Comparison of ENCODE assay signal across 7 cellular contexts in genomic region chr10:116612107-116612506, GRCh38. TPM values are rescaled to one million over a fixed set of nuclear protein-coding genes. Genes with fewer than 3 reads are reported as not detected.
"Had no signal": no experiment of that assay in that cellular context is flagged by ENCODE, and none has a peak within 500 bp of the region (broad histone marks: within the 10 kb centered on the region; RNA-seq: fewer than 3 reads in every experiment).

No MANE protein-coding gene starts in this region.

- H3K4me3 ChIP-seq: GM23338, HAP-1, K562 had no signal

- H3K4me2 ChIP-seq: GM23338 had no signal

- H3K36me3 ChIP-seq: HAP-1 had no signal

- DNase-seq: H7, IMR-90 had no signal

- H2AFZ ChIP-seq: GM23338 had no signal

- H3K9me3 ChIP-seq: HAP-1 had no signal

RNA-seq across cellular contexts. Expression of gene PNLIPRP2, which starts 8.6 kb away (rescaled TPM):
- total RNA-seq: GM23338, H4, H7, HT-29, IMR-90 had no signal

RNA-seq across cellular contexts. Expression of gene PNLIPRP1, which starts 21.3 kb away (rescaled TPM):
- total RNA-seq: GM23338, H4, H7, HT-29, IMR-90 had no signal
